Comparison of ENCODE assay signal across 21 cellular contexts in the genomic region with DNA sequence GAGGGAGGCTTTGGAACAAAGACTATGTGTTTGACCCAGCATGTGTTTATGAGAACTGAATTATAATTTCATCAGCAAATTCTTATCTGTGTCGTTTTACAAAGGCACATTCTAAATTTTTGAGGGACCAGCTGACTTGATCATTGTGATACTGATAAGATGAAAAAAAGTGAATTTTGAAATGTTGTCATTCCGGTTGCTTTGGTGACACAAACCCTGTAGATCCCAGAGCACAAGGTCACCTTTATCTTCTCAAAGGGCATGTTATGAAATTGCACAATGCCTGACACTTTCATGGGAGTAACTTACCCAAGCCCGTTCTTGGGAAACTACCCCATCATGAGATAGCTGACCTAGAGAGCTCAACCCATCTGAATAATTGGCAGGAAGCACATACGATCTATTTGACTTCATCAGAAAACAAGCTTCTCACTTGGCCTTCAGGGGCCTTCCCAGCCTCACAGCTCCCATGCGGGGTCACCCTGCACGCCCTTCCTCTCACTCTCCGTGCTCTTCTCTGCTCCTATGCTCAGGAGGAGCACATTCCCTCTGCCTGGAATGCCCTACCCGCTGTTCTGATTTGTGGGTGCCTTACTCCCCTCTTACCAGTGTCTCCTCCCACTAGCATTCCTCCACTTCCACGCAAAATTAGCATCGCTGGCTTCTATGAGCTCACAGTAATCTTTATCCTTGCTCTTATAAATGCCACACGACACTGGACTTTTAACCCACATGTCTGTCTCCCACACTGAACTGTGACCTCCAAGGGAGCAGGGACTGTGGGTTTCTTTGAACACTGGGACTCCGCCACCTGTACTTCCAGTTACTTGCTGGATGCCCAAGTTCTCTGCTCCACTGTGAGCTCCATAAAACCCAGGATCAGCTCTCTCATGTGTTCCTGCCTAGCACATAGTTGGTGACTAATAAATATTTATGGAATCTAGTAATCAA.
DNase-seq lines count a peak whose midpoint lies in the region; ATAC-seq, FAIRE-seq and TF ChIP-seq lines count a peak whose summit lies in the region.
"Had no signal": no experiment of that assay in that cellular context is flagged by ENCODE, and none has a peak within 500 bp of the region (broad histone marks: within the 10 kb centered on the region; RNA-seq: fewer than 3 reads in every experiment).

No MANE protein-coding gene starts in this region.

- H3K4me1 ChIP-seq in HepG2 (ENCODE audit: insufficient read depth, low read length) (peaks cover 67% of the 10 kb centered on the region), testis (peaks cover 10% of the 10 kb centered on the region), ascending aorta (peaks cover 0 to 3% of the 10 kb centered on the region in 2 donors)
- H3K4me1 ChIP-seq: esophagus squamous epithelium, suprapubic skin had no signal

- peak; percentile 70 to 94 for TF ChIP-seq POLR2A in HepG2 (IDR thresholded peaks at IDR 0.05; ENCODE audit: insufficient read depth in 1 of 2, low read depth in 2 of 2, low read length in 2 of 2)
- no peak for TF ChIP-seq POLR2A in testis (IDR thresholded peaks at IDR 0.05)

- no peaks in the 10 kb centered on the region for H3K27me3 ChIP-seq in HepG2 (ENCODE audit: control insufficient read depth in 1 of 2, insufficient read depth in 2 of 2, low read length in 2 of 2)
- no peaks in the 10 kb centered on the region for H3K27me3 ChIP-seq in testis
- H3K27me3 ChIP-seq in ascending aorta = no peaks in the 10 kb centered on the region
- H3K27me3 ChIP-seq: cardiac muscle cell, esophagus squamous epithelium, suprapubic skin had no signal

- TF ChIP-seq EP300 in HepG2 (IDR thresholded peaks at IDR 0.05; ENCODE audit: low read depth in 2 of 2, low read length in 2 of 2) (peak; percentile 100), HepG2 (CRISPR knock-in tag; IDR thresholded peaks at IDR 0.05; ENCODE audit: borderline replicate concordance) (peak; percentile 98)

- peak; percentile 92 for ATAC-seq in HepG2
- ATAC-seq in HG03354 (IDR thresholded peaks at IDR 0.05; ENCODE audit: poor library complexity, severe bottlenecking, unreplicated experiment) = no peak

- no peak overlapping the region for H2AFZ ChIP-seq in HepG2 (ENCODE audit: low read length)

- peak overlapping the region; percentile 100 for H3K27ac ChIP-seq in HepG2 (ENCODE audit: extremely low read length, insufficient read depth, low read length)
- no peak overlapping the region for H3K27ac ChIP-seq in testis
- H3K27ac ChIP-seq in ascending aorta = no peak overlapping the region
- H3K27ac ChIP-seq: cardiac muscle cell, suprapubic skin had no signal

- peak; percentile 96 for FAIRE-seq in HepG2 (lab: Jason Lieb, UNC)

- H4K20me1 ChIP-seq in HepG2 (ENCODE audit: insufficient read depth, low read length) = no peaks in the 10 kb centered on the region

- no peak overlapping the region for H3K4me3 ChIP-seq in fibroblast of pulmonary artery (replicated peaks; ENCODE audit: low read depth, low read length)
- peak overlapping the region in 2 of 3 experiments; percentile 12 to 60; a peak in 2 of 6 replicates for H3K4me3 ChIP-seq in HepG2 (replicated peaks in 1 of 3; ENCODE audit: insufficient read depth in 1 of 3, low read depth in 2 of 3, low read length in 3 of 3)
- no peak overlapping the region for H3K4me3 ChIP-seq in testis
- no peak overlapping the region for H3K4me3 ChIP-seq in ascending aorta
- H3K4me3 ChIP-seq: cardiac muscle cell, esophagus squamous epithelium, smooth muscle cell, suprapubic skin had no signal

- H3K9me3 ChIP-seq in HepG2 (ENCODE audit: low read length) = no peaks in the 10 kb centered on the region
- no peaks in the 10 kb centered on the region for H3K9me3 ChIP-seq in testis
- H3K9me3 ChIP-seq in ascending aorta = peaks cover 0 to 2% of the 10 kb centered on the region in 2 donors
- H3K9me3 ChIP-seq: esophagus squamous epithelium, SK-N-SH, suprapubic skin had no signal

- H3K36me3 ChIP-seq in HepG2 (replicated peaks in 1 of 2; ENCODE audit: control insufficient read depth in 1 of 2, insufficient read depth in 2 of 2, low read length in 2 of 2) (no peaks in the 10 kb centered on the region), testis (ENCODE audit: low read depth, missing control alignments) (no peaks in the 10 kb centered on the region), ascending aorta (no peaks in the 10 kb centered on the region)
- H3K36me3 ChIP-seq: cardiac muscle cell, esophagus squamous epithelium, suprapubic skin had no signal

- in situ Hi-C loops in HepG2 (cut with HindIII; ENCODE audit: extremely low pct_ligation_motif_present, low pct_unique_long_range_greater_than_20kb) = no loop called here

- peak; percentile 76 for DNase-seq in NCI-H226
- peak; percentile 90 for DNase-seq in fibroblast of pulmonary artery (ENCODE audit: low read depth)
- peak; percentile 100 for DNase-seq in HepG2 (ENCODE audit: low spot score)
- DNase-seq in testis = peak; percentile 21
- no peak for DNase-seq in activated CD4-positive, alpha-beta T cell treated with anti-CD3 and anti-CD28 coated beads for 4 hours
- no peak for DNase-seq in NCI-H510A (lab: John Stamatoyannopoulos, UW)
- no peak for DNase-seq in ascending aorta (ENCODE audit: low spot score in 2 of 2)
- DNase-seq: activated CD4-positive, alpha-beta T cell treated with anti-CD3 and anti-CD28 coated beads, Interleukin-2, amount 50 U/mL, for 4 hours; Calu3; esophagus squamous epithelium; hypothalamus; kidney glomerular epithelial cell; MV-4-11; NCI-H2029 treated with DMSO at 0.1 percent for 48 hours; NCI-H774; SK-N-SH; stimulated activated CD4-positive, alpha-beta T cell treated with anti-CD3 and anti-CD28 coated beads, Interleukin-4, amount 100 ng/mL, for 4 hours had no signal

- H3K4me2 ChIP-seq in HepG2 (ENCODE audit: low read depth, low read length) = peak overlapping the region; percentile 84
- H3K4me2 ChIP-seq: SK-N-SH, smooth muscle cell had no signal

- CTCF ChIA-PET in HepG2 (lab: Yijun Ruan, JAX; ENCODE audit: low intra/inter-chr PET ratio, low total read pairs) = no interaction called here

- BruUV-seq in HepG2 (replicated peaks; lab: Mats Ljungman, UMichigan) = TSS peak; percentile 96

- peak overlapping the region; percentile 96 for H3K9ac ChIP-seq in HepG2 (ENCODE audit: insufficient read depth, low read depth, low read length)
- H3K9ac ChIP-seq: SK-N-SH had no signal

- intact Hi-C loops in HepG2 (cut with micrococcal nuclease; ENCODE audit: unreplicated experiment) = loop anchor here (1.0 to 5.0 kb wide), 5 partner anchors 13 to 555 kb away; no protein-coding TSS in a partner anchor
- intact Hi-C loops in testis (cut with DNase I; ENCODE audit: low total_unique reads) = no loop called here
- intact Hi-C loops in ascending aorta (cut with DNase I) = no loop called here

- H3K79me2 ChIP-seq in HepG2 (ENCODE audit: insufficient read depth, low read length) = no peaks in the 10 kb centered on the region

- POLR2A ChIA-PET in HepG2 (lab: Yijun Ruan, JAX) = interaction anchor here (0.6 to 2.9 kb wide), 23 partner anchors 8 to 559 kb away, joined by 3 to 99 read pairs (median 5); partner anchors contain the start of gene ID2

- WGBS in HepG2 (ENCODE audit: low lambda C conversion rate) = 5% methylated on average over 12 of the region's 12 CpGs
- 72% methylated on average over 12 of the region's 12 CpGs for WGBS in testis, 2 donors

- TF ChIP-seq RAD21 in HepG2 (CRISPR knock-in tag; IDR thresholded peaks at IDR 0.05) = peak; percentile 25; the same call in 1 of the 2 replicates

- TF ChIP-seq CTCF in fibroblast of pulmonary artery (IDR thresholded peaks at IDR 0.05; ENCODE audit: low read length, missing control alignments) (no peak), HepG2 (CRISPR knock-in tag; IDR thresholded peaks at IDR 0.05) (peak; percentile 36), testis (IDR thresholded peaks at IDR 0.05) (no peak), ascending aorta (IDR thresholded peaks at IDR 0.05) (no peak)

TF ChIP-seq in HepG2, 621 proteins besides CTCF, POLR2A, EP300 and RAD21 (continues in another document):
- peak; percentile 61; the same call in 1 of the 2 replicates for TF ChIP-seq KMT2A (CRISPR knock-in tag; IDR thresholded peaks at IDR 0.05)
- TF ChIP-seq SP1 (IDR thresholded peaks at IDR 0.05) = no peak
- 0 out of 2 replicates have a peak, but pooled peaks have one; percentile 44 for TF ChIP-seq SP1 (CRISPR knock-in tag; IDR thresholded peaks at IDR 0.05)
- TF ChIP-seq ZBTB34 (CRISPR knock-in tag; IDR thresholded peaks at IDR 0.05) = no peak
- TF ChIP-seq, protein P1, sequence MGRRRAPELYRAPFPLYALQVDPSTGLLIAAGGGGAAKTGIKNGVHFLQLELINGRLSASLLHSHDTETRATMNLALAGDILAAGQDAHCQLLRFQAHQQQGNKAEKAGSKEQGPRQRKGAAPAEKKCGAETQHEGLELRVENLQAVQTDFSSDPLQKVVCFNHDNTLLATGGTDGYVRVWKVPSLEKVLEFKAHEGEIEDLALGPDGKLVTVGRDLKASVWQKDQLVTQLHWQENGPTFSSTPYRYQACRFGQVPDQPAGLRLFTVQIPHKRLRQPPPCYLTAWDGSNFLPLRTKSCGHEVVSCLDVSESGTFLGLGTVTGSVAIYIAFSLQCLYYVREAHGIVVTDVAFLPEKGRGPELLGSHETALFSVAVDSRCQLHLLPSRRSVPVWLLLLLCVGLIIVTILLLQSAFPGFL (CRISPR knock-in tag; IDR thresholded peaks at IDR 0.05) = no peak
- no peak for TF ChIP-seq NFATC3 (CRISPR knock-in tag; IDR thresholded peaks at IDR 0.05)
- peak; percentile 90; the same call in 1 of the 2 replicates for TF ChIP-seq SMAD1 (CRISPR knock-in tag; IDR thresholded peaks at IDR 0.05; ENCODE audit: borderline replicate concordance, low read depth)
- TF ChIP-seq NFIC (IDR thresholded peaks at IDR 0.05; ENCODE audit: low read length) = peak; percentile 98

Comparison
In these comparisons a context has a peak if more than half of its experiments do, and no peak if none do; other contexts are left out.
1. DNase-seq: peak in NCI-H226 (single experiment), fibroblast of pulmonary artery (single experiment), HepG2 (single experiment) and testis (single experiment); none in activated CD4-positive, alpha-beta T cell treated with anti-CD3 and anti-CD28 coated beads for 4 hours (0 of 2), NCI-H510A (single experiment) and ascending aorta (0 of 2).
2. H3K4me3 ChIP-seq: peak in HepG2 (2 of 3); none in fibroblast of pulmonary artery (single experiment), testis (0 of 2) and ascending aorta (0 of 2).